Comparison of ENCODE assay signal across 8 cellular contexts in the genomic region with DNA sequence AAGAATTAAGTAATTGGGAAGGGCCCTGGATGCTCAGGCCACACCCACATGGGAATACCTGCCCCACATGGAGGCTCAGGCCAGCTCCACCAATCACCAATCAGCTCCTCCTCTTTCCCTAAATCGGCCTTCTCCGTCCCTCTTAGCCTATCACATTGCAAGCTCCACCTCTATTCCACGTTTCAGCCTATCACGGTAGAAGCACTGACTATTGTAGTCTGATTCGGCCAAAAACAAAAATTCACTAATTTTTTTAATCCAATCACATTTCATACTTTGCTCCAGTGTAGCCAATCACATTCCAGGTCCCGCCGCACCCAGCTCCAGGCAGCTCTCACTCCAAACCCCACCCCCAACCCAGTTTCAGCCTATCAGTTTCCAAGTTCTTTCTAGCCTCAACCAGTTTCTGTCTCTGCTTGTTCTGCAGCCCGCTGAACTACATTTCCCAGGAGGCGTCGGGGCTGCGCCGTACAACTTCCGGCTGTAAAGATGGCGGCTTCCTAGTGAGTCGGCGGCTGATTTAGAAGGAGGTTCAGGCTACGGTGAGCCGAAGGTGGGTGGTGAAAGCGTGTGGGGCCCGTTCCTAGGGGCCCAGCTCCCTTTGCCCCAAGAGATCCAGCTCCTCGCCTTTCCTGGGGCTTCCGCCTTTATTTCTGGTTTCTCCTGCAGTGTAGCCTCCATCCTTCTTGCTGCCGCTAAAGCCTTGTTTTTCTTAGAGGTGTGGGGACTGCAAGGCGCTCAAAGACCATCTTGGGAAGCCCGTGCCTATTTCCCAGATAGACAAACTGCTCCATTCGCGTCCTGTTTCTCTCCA. TPM values are rescaled to one million over a fixed set of nuclear protein-coding genes. Genes with fewer than 3 reads are reported as not detected.
A peak's percentile ranks its signal among the peaks of the same experiment; 100 is the strongest.
DNase-seq lines count a peak whose midpoint lies in the region; ATAC-seq, FAIRE-seq and TF ChIP-seq lines count a peak whose summit lies in the region.

A gene (plus strand): TSS at position 469 of the 814 bp plus-strand sequence. CDS start 1,364 bp downstream, outside the sequence.

- WGBS in adrenal gland, 4 donors = 0% methylated on average over 15 to 27 of the region's 27 CpGs
- WGBS in heart left ventricle, 4 donors = 0 to 1% (median 0%) methylated on average over 26 to 27 of the region's 27 CpGs

- peak; percentile 98 for FAIRE-seq in GM12892 (lab: Jason Lieb, UNC)

- peaks cover 6% of the 10 kb centered on the region for H3K9me3 Mint-ChIP-seq in type B pancreatic cell

- no peak for TF ChIP-seq CTCF in adrenal gland (IDR thresholded peaks at IDR 0.05)
- no peak for TF ChIP-seq CTCF in heart left ventricle (IDR thresholded peaks at IDR 0.05)
- TF ChIP-seq CTCF in type B pancreatic cell (conservative IDR thresholded peaks at IDR 0.05) = no peak

- H3K4me3 ChIP-seq in adrenal gland (peak within 1 kb of the TSS; percentile 32 to 83 (median 54)), heart left ventricle (peak within 1 kb of the TSS; percentile 58 to 96 (median 80))

- peaks cover 4% of the 10 kb centered on the region for H3K36me3 Mint-ChIP-seq in type B pancreatic cell

- peak within 1 kb of the TSS; percentile 87 for H3K4me3 Mint-ChIP-seq in type B pancreatic cell

- H3K4me1 ChIP-seq in adrenal gland (replicated peaks in 1 of 2) = peaks cover 8 to 10% of the 10 kb centered on the region in 2 donors
- peaks cover 0 to 23% (median 15%) of the 10 kb centered on the region in 12 donors for H3K4me1 ChIP-seq in heart left ventricle

- TF ChIP-seq POLR2A in GM12892 (IDR thresholded peaks at IDR 0.05; ENCODE audit: low read depth, low read length) (peak; percentile 74), adrenal gland (IDR thresholded peaks at IDR 0.05) (peak in 1 of 2 donors; percentile 35), heart left ventricle (IDR thresholded peaks at IDR 0.05) (peak in 1 of 2 donors; percentile 46)

- H3K36me3 ChIP-seq in adrenal gland (replicated peaks in 1 of 2) (peaks cover 0 to 30% of the 10 kb centered on the region in 2 donors), heart left ventricle (peaks cover 0 to 37% (median 32%) of the 10 kb centered on the region in 9 donors)

- H3K9me3 ChIP-seq in adrenal gland (replicated peaks in 1 of 3) (no peaks in the 10 kb centered on the region), heart left ventricle (no peaks in the 10 kb centered on the region)

- peak; percentile 93 for DNase-seq in GM12892 (ENCODE audit: insufficient read length)
- DNase-seq in NCI-H146 (lab: John Stamatoyannopoulos, UW) = peak; percentile 98
- peak; percentile 89 to 98 (median 94) for DNase-seq in T-helper 1 cell
- peak; percentile 96 to 99 (median 99) for DNase-seq in adrenal gland
- peak; percentile 94 to 98 (median 97) for DNase-seq in heart left ventricle
- DNase-seq in pons (ENCODE audit: low spot score) = peak; percentile 100
- peak; percentile 93 for DNase-seq in type B pancreatic cell (ENCODE audit: extremely low spot score, unreplicated experiment)

- ATAC-seq in HG02852 (IDR thresholded peaks at IDR 0.05; ENCODE audit: unreplicated experiment) (peak; percentile 85), heart left ventricle (peak; percentile 96 to 98 (median 97))

- peaks cover 11% of the 10 kb centered on the region for H3K4me1 Mint-ChIP-seq in type B pancreatic cell (ENCODE audit: unreplicated experiment)

- no peaks in the 10 kb centered on the region for H3K27me3 ChIP-seq in adrenal gland
- no peaks in the 10 kb centered on the region for H3K27me3 ChIP-seq in heart left ventricle

- H3K27ac ChIP-seq in adrenal gland (peak within 1 kb of the TSS; percentile 20 to 61 (median 46)), heart left ventricle (peak within 1 kb of the TSS in 11 of 12 donors; percentile 62 to 96 (median 76))

- intact Hi-C loops in adrenal gland (cut with DNase I) (no loop called here), heart left ventricle (cut with DNase I) (loop anchor here in 1 of 10 donors (2.0 to 10.0 kb wide), 3 partner anchors 52 to 192 kb away; a partner anchor contains a TSS)

- H3K27ac Mint-ChIP-seq in type B pancreatic cell = peak within 1 kb of the TSS; percentile 96

- peaks cover 3% of the 10 kb centered on the region for H3K27me3 Mint-ChIP-seq in type B pancreatic cell

RNA-seq across cellular contexts. Expression of the gene that starts here (rescaled TPM):
- polyA plus RNA-seq in GM12892 (2012; ENCODE audit: missing spikeins) = 68.5 TPM
- 100 to 1,000 TPM in 1 of 8 donors, 10 to 100 TPM in 7; 68.5 to 128 (median 79.4) TPM for total RNA-seq in adrenal gland
- 100 to 1,000 TPM in 2 of 3 donors, 10 to 100 TPM in 1; 71.1 to 116 (median 101) TPM for polyA plus RNA-seq in adrenal gland
- total RNA-seq in heart left ventricle = 10 to 100 TPM; 60.9 to 92.4 (median 75.9) TPM
- polyA plus RNA-seq in heart left ventricle = 10 to 100 TPM; 67.2 to 73.5 TPM
- 84.6 and 93.3 TPM in 2 replicates for total RNA-seq in type B pancreatic cell (ENCODE audit: low replicate concordance)

Comparison
In these comparisons a context has a peak if more than half of its experiments do, and no peak if none do; other contexts are left out.
1. Peak in every context shown above with its lines: DNase-seq, ATAC-seq, H3K4me3 ChIP-seq and H3K27ac ChIP-seq.